Comparison of ENCODE assay signal across 1 cellular context in genomic region chr6:38715016-38715809, GRCh38.
TF ChIP-seq lines count a peak whose summit lies in the region.

Gene DNAH8, plus strand, starts transcription at chr6:38715311. Its CDS starts 7,499 bp downstream, at chr6:38722810.

TF ChIP-seq in K562, 482 proteins besides CTCF, POLR2A, EP300 and RAD21 (continued from another document):
- no peak for TF ChIP-seq E4F1 (CRISPR knock-in tag; IDR thresholded peaks at IDR 0.05; ENCODE audit: borderline replicate concordance)
- TF ChIP-seq CBX2 (IDR thresholded peaks at IDR 0.05; ENCODE audit: insufficient read depth, low read length, poor library complexity, severe bottlenecking) = no peak
- no peak for TF ChIP-seq ZBTB33 (CRISPR knock-in tag; IDR thresholded peaks at IDR 0.05)
- no peak for TF ChIP-seq ZNF239 (CRISPR knock-in tag; IDR thresholded peaks at IDR 0.05)
